Comparison of ENCODE assay signal across 1 cellular context in the genomic region with DNA sequence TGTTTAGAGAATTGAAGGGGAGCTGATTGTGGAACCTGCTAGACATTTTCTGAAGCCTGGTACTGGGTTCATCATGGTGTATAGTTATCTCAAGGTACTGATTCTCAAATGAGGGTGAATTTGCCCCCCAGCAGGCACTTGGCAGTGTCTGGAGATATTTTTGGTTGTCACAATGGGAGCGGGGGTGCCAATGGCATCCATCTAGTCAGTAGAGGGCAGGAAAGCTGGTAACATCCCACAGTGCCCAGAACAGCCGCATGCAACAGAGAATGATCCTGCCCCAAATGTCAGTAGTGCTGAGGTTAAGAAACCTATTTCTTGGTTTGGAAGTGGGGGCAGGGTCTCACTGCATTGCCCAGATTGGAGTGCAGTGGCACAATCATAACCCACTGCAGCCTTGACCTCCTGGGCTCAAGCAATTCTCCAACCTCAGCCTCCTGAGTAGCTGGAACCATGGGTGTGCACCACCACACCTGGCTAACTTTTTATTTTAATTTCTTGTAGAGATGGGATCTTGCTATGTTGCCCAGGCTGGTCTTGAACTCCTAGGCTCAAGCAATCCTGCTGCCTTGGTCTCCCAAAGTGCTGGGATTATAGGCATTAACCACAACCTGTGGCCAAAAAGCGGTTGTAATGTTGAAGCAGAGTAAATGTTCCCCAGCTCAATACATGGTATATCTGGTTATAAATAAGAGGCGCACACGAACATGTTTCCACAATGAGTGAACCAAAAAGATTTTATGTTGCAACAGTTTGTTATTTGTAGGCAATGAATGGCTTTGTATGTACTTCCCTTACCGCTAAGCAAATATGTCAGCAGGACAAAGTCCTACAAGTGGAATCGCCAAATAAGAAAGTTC.
TF ChIP-seq lines count a peak whose summit lies in the region.

No MANE protein-coding gene starts in this region.

TF ChIP-seq in HepG2, 621 proteins besides CTCF, POLR2A, EP300 and RAD21 (continues in another document):
- TF ChIP-seq, protein P1, sequence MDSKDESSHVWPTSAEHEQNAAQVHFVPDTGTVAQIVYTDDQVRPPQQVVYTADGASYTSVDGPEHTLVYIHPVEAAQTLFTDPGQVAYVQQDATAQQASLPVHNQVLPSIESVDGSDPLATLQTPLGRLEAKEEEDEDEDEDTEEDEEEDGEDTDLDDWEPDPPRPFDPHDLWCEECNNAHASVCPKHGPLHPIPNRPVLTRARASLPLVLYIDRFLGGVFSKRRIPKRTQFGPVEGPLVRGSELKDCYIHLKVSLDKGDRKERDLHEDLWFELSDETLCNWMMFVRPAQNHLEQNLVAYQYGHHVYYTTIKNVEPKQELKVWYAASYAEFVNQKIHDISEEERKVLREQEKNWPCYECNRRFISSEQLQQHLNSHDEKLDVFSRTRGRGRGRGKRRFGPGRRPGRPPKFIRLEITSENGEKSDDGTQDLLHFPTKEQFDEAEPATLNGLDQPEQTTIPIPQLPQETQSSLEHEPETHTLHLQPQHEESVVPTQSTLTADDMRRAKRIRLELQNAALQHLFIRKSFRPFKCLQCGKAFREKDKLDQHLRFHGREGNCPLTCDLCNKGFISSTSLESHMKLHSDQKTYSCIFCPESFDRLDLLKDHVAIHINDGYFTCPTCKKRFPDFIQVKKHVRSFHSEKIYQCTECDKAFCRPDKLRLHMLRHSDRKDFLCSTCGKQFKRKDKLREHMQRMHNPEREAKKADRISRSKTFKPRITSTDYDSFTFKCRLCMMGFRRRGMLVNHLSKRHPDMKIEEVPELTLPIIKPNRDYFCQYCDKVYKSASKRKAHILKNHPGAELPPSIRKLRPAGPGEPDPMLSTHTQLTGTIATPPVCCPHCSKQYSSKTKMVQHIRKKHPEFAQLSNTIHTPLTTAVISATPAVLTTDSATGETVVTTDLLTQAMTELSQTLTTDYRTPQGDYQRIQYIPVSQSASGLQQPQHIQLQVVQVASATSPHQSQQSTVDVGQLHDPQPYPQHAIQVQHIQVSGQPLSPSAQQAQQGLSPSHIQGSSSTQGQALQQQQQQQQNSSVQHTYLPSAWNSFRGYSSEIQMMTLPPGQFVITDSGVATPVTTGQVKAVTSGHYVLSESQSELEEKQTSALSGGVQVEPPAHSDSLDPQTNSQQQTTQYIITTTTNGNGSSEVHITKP (CRISPR knock-in tag; IDR thresholded peaks at IDR 0.05; ENCODE audit: low read depth) = 0 out of 2 replicates have a peak, but pooled peaks have one; percentile 26
- TF ChIP-seq ZMYM3 (CRISPR knock-in tag; IDR thresholded peaks at IDR 0.05) = peak; percentile 98
- no peak for TF ChIP-seq ZNF20 (CRISPR knock-in tag; IDR thresholded peaks at IDR 0.05)
- TF ChIP-seq GABPA (IDR thresholded peaks at IDR 0.05; ENCODE audit: low read depth, low read length) = no peak
- TF ChIP-seq GABPA (CRISPR knock-in tag; IDR thresholded peaks at IDR 0.05; ENCODE audit: low read depth) = 0 out of 2 replicates have a peak, but pooled peaks have one; percentile 45
- TF ChIP-seq, protein P2, sequence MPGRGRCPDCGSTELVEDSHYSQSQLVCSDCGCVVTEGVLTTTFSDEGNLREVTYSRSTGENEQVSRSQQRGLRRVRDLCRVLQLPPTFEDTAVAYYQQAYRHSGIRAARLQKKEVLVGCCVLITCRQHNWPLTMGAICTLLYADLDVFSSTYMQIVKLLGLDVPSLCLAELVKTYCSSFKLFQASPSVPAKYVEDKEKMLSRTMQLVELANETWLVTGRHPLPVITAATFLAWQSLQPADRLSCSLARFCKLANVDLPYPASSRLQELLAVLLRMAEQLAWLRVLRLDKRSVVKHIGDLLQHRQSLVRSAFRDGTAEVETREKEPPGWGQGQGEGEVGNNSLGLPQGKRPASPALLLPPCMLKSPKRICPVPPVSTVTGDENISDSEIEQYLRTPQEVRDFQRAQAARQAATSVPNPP (CRISPR knock-in tag; IDR thresholded peaks at IDR 0.05) = 0 out of 2 replicates have a peak, but pooled peaks have one; percentile 56
- TF ChIP-seq WIZ (CRISPR knock-in tag; IDR thresholded peaks at IDR 0.05) = peak; percentile 78
- TF ChIP-seq, protein P3, sequence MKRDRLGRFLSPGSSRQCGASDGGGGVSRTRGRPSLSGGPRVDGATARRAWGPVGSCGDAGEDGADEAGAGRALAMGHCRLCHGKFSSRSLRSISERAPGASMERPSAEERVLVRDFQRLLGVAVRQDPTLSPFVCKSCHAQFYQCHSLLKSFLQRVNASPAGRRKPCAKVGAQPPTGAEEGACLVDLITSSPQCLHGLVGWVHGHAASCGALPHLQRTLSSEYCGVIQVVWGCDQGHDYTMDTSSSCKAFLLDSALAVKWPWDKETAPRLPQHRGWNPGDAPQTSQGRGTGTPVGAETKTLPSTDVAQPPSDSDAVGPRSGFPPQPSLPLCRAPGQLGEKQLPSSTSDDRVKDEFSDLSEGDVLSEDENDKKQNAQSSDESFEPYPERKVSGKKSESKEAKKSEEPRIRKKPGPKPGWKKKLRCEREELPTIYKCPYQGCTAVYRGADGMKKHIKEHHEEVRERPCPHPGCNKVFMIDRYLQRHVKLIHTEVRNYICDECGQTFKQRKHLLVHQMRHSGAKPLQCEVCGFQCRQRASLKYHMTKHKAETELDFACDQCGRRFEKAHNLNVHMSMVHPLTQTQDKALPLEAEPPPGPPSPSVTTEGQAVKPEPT (CRISPR knock-in tag; IDR thresholded peaks at IDR 0.05; ENCODE audit: low read depth) = no peak
- 0 out of 2 replicates have a peak, but pooled peaks have one; percentile 24 for TF ChIP-seq NRL (CRISPR knock-in tag; IDR thresholded peaks at IDR 0.05; ENCODE audit: borderline replicate concordance)
- TF ChIP-seq MTA1 (CRISPR knock-in tag; IDR thresholded peaks at IDR 0.05; ENCODE audit: borderline replicate concordance) = peak; percentile 62; the same call in 1 of the 2 replicates
- TF ChIP-seq KAT8 (CRISPR knock-in tag; IDR thresholded peaks at IDR 0.05) = peak; percentile 69; the same call in 1 of the 2 replicates
- no peak for TF ChIP-seq ZNF180 (CRISPR knock-in tag; IDR thresholded peaks at IDR 0.05; ENCODE audit: borderline replicate concordance, low read depth)
- peak; percentile 65; the same call in 1 of the 2 replicates for TF ChIP-seq BRD4 (CRISPR knock-in tag; IDR thresholded peaks at IDR 0.05)
- peak; percentile 24; the same call in 1 of the 2 replicates for TF ChIP-seq ZNF788 (CRISPR knock-in tag; IDR thresholded peaks at IDR 0.05; ENCODE audit: borderline replicate concordance)
- TF ChIP-seq ZNF234 (CRISPR knock-in tag; conservative IDR thresholded peaks at IDR 0.05) = no peak
- no peak for TF ChIP-seq SOX6 (IDR thresholded peaks at IDR 0.05)
- TF ChIP-seq SOX6 (CRISPR knock-in tag; IDR thresholded peaks at IDR 0.05) = peak; percentile 96
- 0 out of 2 replicates have a peak, but pooled peaks have one; percentile 48 for TF ChIP-seq KLF6 (CRISPR knock-in tag; IDR thresholded peaks at IDR 0.05)
- peak; percentile 26; the same call in 1 of the 2 replicates for TF ChIP-seq ZFY (CRISPR knock-in tag; IDR thresholded peaks at IDR 0.05)
- TF ChIP-seq ZNF101 (CRISPR knock-in tag; IDR thresholded peaks at IDR 0.05; ENCODE audit: borderline replicate concordance, low read depth) = no peak
- TF ChIP-seq ZFP1 (CRISPR knock-in tag; IDR thresholded peaks at IDR 0.05) = 0 out of 2 replicates have a peak, but pooled peaks have one; percentile 44
- no peak for TF ChIP-seq ZFYVE20 (CRISPR knock-in tag; IDR thresholded peaks at IDR 0.05; ENCODE audit: borderline replicate concordance, low read depth)
- TF ChIP-seq, protein P4, sequence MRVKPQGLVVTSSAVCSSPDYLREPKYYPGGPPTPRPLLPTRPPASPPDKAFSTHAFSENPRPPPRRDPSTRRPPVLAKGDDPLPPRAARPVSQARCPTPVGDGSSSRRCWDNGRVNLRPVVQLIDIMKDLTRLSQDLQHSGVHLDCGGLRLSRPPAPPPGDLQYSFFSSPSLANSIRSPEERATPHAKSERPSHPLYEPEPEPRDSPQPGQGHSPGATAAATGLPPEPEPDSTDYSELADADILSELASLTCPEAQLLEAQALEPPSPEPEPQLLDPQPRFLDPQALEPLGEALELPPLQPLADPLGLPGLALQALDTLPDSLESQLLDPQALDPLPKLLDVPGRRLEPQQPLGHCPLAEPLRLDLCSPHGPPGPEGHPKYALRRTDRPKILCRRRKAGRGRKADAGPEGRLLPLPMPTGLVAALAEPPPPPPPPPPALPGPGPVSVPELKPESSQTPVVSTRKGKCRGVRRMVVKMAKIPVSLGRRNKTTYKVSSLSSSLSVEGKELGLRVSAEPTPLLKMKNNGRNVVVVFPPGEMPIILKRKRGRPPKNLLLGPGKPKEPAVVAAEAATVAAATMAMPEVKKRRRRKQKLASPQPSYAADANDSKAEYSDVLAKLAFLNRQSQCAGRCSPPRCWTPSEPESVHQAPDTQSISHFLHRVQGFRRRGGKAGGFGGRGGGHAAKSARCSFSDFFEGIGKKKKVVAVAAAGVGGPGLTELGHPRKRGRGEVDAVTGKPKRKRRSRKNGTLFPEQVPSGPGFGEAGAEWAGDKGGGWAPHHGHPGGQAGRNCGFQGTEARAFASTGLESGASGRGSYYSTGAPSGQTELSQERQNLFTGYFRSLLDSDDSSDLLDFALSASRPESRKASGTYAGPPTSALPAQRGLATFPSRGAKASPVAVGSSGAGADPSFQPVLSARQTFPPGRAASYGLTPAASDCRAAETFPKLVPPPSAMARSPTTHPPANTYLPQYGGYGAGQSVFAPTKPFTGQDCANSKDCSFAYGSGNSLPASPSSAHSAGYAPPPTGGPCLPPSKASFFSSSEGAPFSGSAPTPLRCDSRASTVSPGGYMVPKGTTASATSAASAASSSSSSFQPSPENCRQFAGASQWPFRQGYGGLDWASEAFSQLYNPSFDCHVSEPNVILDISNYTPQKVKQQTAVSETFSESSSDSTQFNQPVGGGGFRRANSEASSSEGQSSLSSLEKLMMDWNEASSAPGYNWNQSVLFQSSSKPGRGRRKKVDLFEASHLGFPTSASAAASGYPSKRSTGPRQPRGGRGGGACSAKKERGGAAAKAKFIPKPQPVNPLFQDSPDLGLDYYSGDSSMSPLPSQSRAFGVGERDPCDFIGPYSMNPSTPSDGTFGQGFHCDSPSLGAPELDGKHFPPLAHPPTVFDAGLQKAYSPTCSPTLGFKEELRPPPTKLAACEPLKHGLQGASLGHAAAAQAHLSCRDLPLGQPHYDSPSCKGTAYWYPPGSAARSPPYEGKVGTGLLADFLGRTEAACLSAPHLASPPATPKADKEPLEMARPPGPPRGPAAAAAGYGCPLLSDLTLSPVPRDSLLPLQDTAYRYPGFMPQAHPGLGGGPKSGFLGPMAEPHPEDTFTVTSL (CRISPR knock-in tag; IDR thresholded peaks at IDR 0.05; ENCODE audit: borderline replicate concordance) = peak; percentile 96
- TF ChIP-seq, protein P5, sequence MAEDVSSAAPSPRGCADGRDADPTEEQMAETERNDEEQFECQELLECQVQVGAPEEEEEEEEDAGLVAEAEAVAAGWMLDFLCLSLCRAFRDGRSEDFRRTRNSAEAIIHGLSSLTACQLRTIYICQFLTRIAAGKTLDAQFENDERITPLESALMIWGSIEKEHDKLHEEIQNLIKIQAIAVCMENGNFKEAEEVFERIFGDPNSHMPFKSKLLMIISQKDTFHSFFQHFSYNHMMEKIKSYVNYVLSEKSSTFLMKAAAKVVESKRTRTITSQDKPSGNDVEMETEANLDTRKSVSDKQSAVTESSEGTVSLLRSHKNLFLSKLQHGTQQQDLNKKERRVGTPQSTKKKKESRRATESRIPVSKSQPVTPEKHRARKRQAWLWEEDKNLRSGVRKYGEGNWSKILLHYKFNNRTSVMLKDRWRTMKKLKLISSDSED (CRISPR knock-in tag; IDR thresholded peaks at IDR 0.05) = no peak
- peak; percentile 52; the same call in 1 of the 2 replicates for TF ChIP-seq FOXK1 (CRISPR knock-in tag; IDR thresholded peaks at IDR 0.05; ENCODE audit: borderline replicate concordance, low read depth)
- no peak for TF ChIP-seq MATR3 (CRISPR knock-in tag; IDR thresholded peaks at IDR 0.05)
- TF ChIP-seq CEBPB (IDR thresholded peaks at IDR 0.05; ENCODE audit: borderline replicate concordance, low read depth, low read length) = peak; percentile 99
- TF ChIP-seq, protein P6, sequence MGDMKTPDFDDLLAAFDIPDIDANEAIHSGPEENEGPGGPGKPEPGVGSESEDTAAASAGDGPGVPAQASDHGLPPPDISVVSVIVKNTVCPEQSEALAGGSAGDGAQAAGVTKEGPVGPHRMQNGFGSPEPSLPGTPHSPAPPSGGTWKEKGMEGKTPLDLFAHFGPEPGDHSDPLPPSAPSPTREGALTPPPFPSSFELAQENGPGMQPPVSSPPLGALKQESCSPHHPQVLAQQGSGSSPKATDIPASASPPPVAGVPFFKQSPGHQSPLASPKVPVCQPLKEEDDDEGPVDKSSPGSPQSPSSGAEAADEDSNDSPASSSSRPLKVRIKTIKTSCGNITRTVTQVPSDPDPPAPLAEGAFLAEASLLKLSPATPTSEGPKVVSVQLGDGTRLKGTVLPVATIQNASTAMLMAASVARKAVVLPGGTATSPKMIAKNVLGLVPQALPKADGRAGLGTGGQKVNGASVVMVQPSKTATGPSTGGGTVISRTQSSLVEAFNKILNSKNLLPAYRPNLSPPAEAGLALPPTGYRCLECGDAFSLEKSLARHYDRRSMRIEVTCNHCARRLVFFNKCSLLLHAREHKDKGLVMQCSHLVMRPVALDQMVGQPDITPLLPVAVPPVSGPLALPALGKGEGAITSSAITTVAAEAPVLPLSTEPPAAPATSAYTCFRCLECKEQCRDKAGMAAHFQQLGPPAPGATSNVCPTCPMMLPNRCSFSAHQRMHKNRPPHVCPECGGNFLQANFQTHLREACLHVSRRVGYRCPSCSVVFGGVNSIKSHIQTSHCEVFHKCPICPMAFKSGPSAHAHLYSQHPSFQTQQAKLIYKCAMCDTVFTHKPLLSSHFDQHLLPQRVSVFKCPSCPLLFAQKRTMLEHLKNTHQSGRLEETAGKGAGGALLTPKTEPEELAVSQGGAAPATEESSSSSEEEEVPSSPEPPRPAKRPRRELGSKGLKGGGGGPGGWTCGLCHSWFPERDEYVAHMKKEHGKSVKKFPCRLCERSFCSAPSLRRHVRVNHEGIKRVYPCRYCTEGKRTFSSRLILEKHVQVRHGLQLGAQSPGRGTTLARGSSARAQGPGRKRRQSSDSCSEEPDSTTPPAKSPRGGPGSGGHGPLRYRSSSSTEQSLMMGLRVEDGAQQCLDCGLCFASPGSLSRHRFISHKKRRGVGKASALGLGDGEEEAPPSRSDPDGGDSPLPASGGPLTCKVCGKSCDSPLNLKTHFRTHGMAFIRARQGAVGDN (CRISPR knock-in tag; IDR thresholded peaks at IDR 0.05) = no peak; the same call in 1 of the 2 replicates
- no peak for TF ChIP-seq GTF2F1 (IDR thresholded peaks at IDR 0.05; ENCODE audit: low read length)
- TF ChIP-seq ZNF446 (CRISPR knock-in tag; IDR thresholded peaks at IDR 0.05) = no peak
- no peak for TF ChIP-seq KDM5B (CRISPR knock-in tag; IDR thresholded peaks at IDR 0.05; ENCODE audit: borderline replicate concordance)
- peak; percentile 62; the same call in 1 of the 2 replicates for TF ChIP-seq TARDBP (CRISPR knock-in tag; IDR thresholded peaks at IDR 0.05)
- TF ChIP-seq ZNF350 (CRISPR knock-in tag; IDR thresholded peaks at IDR 0.05; ENCODE audit: borderline replicate concordance, low read depth) = peak; percentile 28; the same call in 1 of the 2 replicates
- TF ChIP-seq ZNF282 (IDR thresholded peaks at IDR 0.05; ENCODE audit: partially characterized antibody) = no peak
- TF ChIP-seq REL (CRISPR knock-in tag; conservative IDR thresholded peaks at IDR 0.05) = no peak
- no peak for TF ChIP-seq TP53 (CRISPR knock-in tag; conservative IDR thresholded peaks at IDR 0.05)
- TF ChIP-seq ZBTB7B (CRISPR knock-in tag; IDR thresholded peaks at IDR 0.05) = no peak; the same call in 1 of the 2 replicates
